In the genomic region with DNA sequence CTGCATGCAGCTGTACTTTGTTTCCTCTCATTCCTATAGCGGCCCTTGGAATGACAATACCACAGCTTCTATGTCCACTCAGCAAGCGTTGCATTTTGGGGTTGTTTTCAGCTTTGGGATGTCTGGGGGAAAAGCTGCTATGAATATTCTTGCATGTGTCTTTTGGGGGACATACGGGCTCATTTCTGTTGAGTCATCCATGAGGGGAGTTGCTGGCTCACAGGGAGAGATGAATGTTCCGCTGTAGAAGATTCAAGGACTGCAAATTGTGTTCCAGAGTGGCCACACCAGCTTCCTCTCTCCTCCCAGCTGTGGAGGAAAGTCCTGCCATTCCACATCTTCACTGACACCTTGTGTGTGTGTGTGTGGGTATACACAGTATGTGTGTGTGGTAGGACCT, we compare ENCODE assay signal across 15 cellular contexts. TPM values are rescaled to one million over a fixed set of nuclear protein-coding genes. Genes with fewer than 3 reads are reported as not detected.
"Had no signal": no experiment of that assay in that cellular context is flagged by ENCODE, and none has a peak within 500 bp of the region (broad histone marks: within the 10 kb centered on the region; RNA-seq: fewer than 3 reads in every experiment).

No MANE protein-coding gene starts in this region.

- H3K4me3 Mint-ChIP-seq: activated naive CD8-positive, alpha-beta T cell treated with anti-CD3 and anti-CD28 coated beads, Interleukin-2, amount 10 ng/mL, durations not matched to agents 7 days and 5 days; activated T-cell treated with anti-CD3 and anti-CD28 coated beads, Interleukin-2, amount 50 U/mL, for 4 hours; T-cell had no signal

- H3K36me3 ChIP-seq: prostate gland, thyroid gland had no signal

- H3K27ac Mint-ChIP-seq: activated naive CD8-positive, alpha-beta T cell treated with anti-CD3 and anti-CD28 coated beads, Interleukin-2, amount 10 ng/mL, durations not matched to agents 7 days and 5 days; T-cell had no signal

- H3K4me3 ChIP-seq: dorsolateral prefrontal cortex, prostate gland, SK-N-MC, thyroid gland had no signal

- H3K36me3 Mint-ChIP-seq: activated naive CD8-positive, alpha-beta T cell treated with anti-CD3 and anti-CD28 coated beads, Interleukin-2, amount 10 ng/mL, durations not matched to agents 7 days and 5 days; T-cell had no signal

- H3K27ac ChIP-seq: prostate gland, SK-N-MC, thyroid gland had no signal

- H3K9me3 Mint-ChIP-seq: activated naive CD8-positive, alpha-beta T cell treated with anti-CD3 and anti-CD28 coated beads, Interleukin-2, amount 10 ng/mL, durations not matched to agents 7 days and 5 days; activated T-cell treated with anti-CD3 and anti-CD28 coated beads, Interleukin-2, amount 50 U/mL, for 4 hours; T-cell had no signal

- ATAC-seq: activated CD4-positive, CD25-positive, alpha-beta regulatory T cell treated with anti-CD3 and anti-CD28 coated beads, Interleukin-2, amount 50 U/mL, for 24 hours; activated T-cell treated with anti-CD3 and anti-CD28 coated beads, Interleukin-2, amount 50 U/mL, for 4 hours; left lobe of liver; sciatic nerve; T-cell had no signal

- H3K27me3 ChIP-seq: dorsolateral prefrontal cortex, thyroid gland had no signal

- H3K27me3 Mint-ChIP-seq: T-cell had no signal

- H3K9me3 ChIP-seq: prostate gland, thyroid gland had no signal

- DNase-seq: activated CD4-positive, alpha-beta T cell treated with anti-CD3 and anti-CD28 coated beads, Interleukin-2, amount 50 U/mL, for 4 hours; activated gamma-delta T cell treated with Interleukin-2 at 50 U/mL for 16 hours; activated naive CD8-positive, alpha-beta T cell treated with anti-CD3 and anti-CD28 coated beads, Interleukin-2, amount 10 ng/mL, durations not matched to agents 7 days and 5 days; activated T-cell treated with anti-CD3 and anti-CD28 coated beads, Interleukin-2, amount 50 U/mL, for 4 hours; stimulated activated CD4-positive, alpha-beta T cell treated with anti-CD3 and anti-CD28 coated beads, Interleukin-1b, Interleukin-23, amount 100 ng/mL, for 48 hours; T-cell; T1000; thyroid gland had no signal

RNA-seq across cellular contexts. Expression of gene TGM2, which starts 43.3 kb away (rescaled TPM):
- polyA plus RNA-seq: neural cell had no signal
